Comparison of ENCODE assay signal across 27 cellular contexts in genomic region chr18:36432880-36433279, GRCh38.
DNase-seq lines count a peak whose midpoint lies in the region; ATAC-seq, FAIRE-seq and TF ChIP-seq lines count a peak whose summit lies in the region.
"Had no signal": no experiment of that assay in that cellular context is flagged by ENCODE, and none has a peak within 500 bp of the region (broad histone marks: within the 10 kb centered on the region; RNA-seq: fewer than 3 reads in every experiment).

No MANE protein-coding gene starts in this region.

- intact Hi-C loops in mammary epithelial cell (cut with micrococcal nuclease) (no loop called here), psoas muscle (cut with DNase I) (no loop called here)

- H3K79me2 ChIP-seq in Karpas-422 (ENCODE audit: low read length) = no peaks in the 10 kb centered on the region
- H3K79me2 ChIP-seq in mammary epithelial cell (ENCODE audit: insufficient read depth, low read length) = peaks cover 27% of the 10 kb centered on the region

- H3K9ac ChIP-seq in Karpas-422 (ENCODE audit: low read length) (no peak overlapping the region), mesenchymal stem cell (ENCODE audit: low read length) (no peak overlapping the region), mammary epithelial cell (ENCODE audit: insufficient read depth, low read length) (no peak overlapping the region)
- H3K9ac ChIP-seq: BLaER1 had no signal

- H3K27ac ChIP-seq in HEK293 (ENCODE audit: extremely low read depth, low read depth, low read length) (no peak overlapping the region), Karpas-422 (ENCODE audit: low read length) (no peak overlapping the region), mesenchymal stem cell (ENCODE audit: low read length, poor library complexity, severe bottlenecking) (peak overlapping the region; percentile 17), small intestine (ENCODE audit: low read depth in 1 of 2, low read length in 1 of 2) (no peak overlapping the region), mammary epithelial cell (ENCODE audit: insufficient read depth, low read depth, low read length) (no peak overlapping the region), psoas muscle (no peak overlapping the region)
- H3K27ac ChIP-seq: BLaER1 had no signal

- H3K36me3 ChIP-seq in HEK293 (ENCODE audit: control insufficient read depth in 2 of 2, insufficient read depth in 1 of 2, low read length in 2 of 2) (no peaks in the 10 kb centered on the region), Karpas-422 (ENCODE audit: insufficient read depth, low read length) (no peaks in the 10 kb centered on the region), mesenchymal stem cell (ENCODE audit: control insufficient read depth in 1 of 2, insufficient read depth in 2 of 2, low read depth in 1 of 2, low read length in 2 of 2) (peaks cover 0 to 3% of the 10 kb centered on the region in 2 experiments), small intestine (ENCODE audit: control insufficient read depth in 2 of 2, insufficient read depth in 2 of 2, low read length in 2 of 2) (no peaks in the 10 kb centered on the region), mammary epithelial cell (ENCODE audit: insufficient read depth, low read length) (no peaks in the 10 kb centered on the region), psoas muscle (ENCODE audit: insufficient read depth in 1 of 2, low read depth in 1 of 2) (no peaks in the 10 kb centered on the region)
- H3K36me3 ChIP-seq: BE2C, BLaER1 had no signal

- H3K4me3 ChIP-seq in HEK293 (ENCODE audit: low read depth, low read length) (no peak overlapping the region), Karpas-422 (ENCODE audit: low read length) (no peak overlapping the region), mesenchymal stem cell (ENCODE audit: insufficient read depth in 1 of 2, low read depth in 1 of 2, low read length in 2 of 2) (no peak overlapping the region), small intestine (ENCODE audit: low read depth in 1 of 2, low read length in 2 of 2) (no peak overlapping the region), mammary epithelial cell (replicated peaks in 1 of 3; ENCODE audit: insufficient read depth in 1 of 3, low read depth in 2 of 3, low read length in 3 of 3) (no peak overlapping the region), psoas muscle (no peak overlapping the region)
- H3K4me3 ChIP-seq: BLaER1, GM12878 had no signal

- H3K4ac ChIP-seq in mesenchymal stem cell (ENCODE audit: low read depth in 1 of 2, low read length in 2 of 2) = no peak overlapping the region

- H3K9me2 ChIP-seq in Karpas-422 (replicated peaks; ENCODE audit: insufficient read depth, low read length) = no peaks in the 10 kb centered on the region

- no peak for FAIRE-seq in small intestine (lab: Jason Lieb, UNC)
- FAIRE-seq: A204.1, GM12878, GM12892, GM18507 had no signal

- POLR2A ChIA-PET in HEK293 (lab: Yijun Ruan, JAX) = no interaction called here

- no peak overlapping the region for H2BK15ac ChIP-seq in mesenchymal stem cell (ENCODE audit: low read depth, poor library complexity, severe bottlenecking)

- in situ Hi-C loops in mammary epithelial cell (cut with MboI; ENCODE audit: low sequenced_read_pairs in 2 of 2) = no loop called here

- H2AK5ac ChIP-seq in mesenchymal stem cell (ENCODE audit: low read length, severe bottlenecking) = peak overlapping the region; percentile 5

- H3K9me3 ChIP-seq in HEK293 (ENCODE audit: control insufficient read depth, insufficient read depth, low read depth, low read length) (no peaks in the 10 kb centered on the region), Karpas-422 (ENCODE audit: low read length) (no peaks in the 10 kb centered on the region), mesenchymal stem cell (ENCODE audit: control insufficient read depth, low read length) (no peaks in the 10 kb centered on the region), small intestine (ENCODE audit: control insufficient read depth, low read depth) (no peaks in the 10 kb centered on the region), mammary epithelial cell (replicated peaks; ENCODE audit: insufficient read depth, low read length) (no peaks in the 10 kb centered on the region), psoas muscle (no peaks in the 10 kb centered on the region)
- H3K9me3 ChIP-seq: BE2C, BLaER1 had no signal

- dilution Hi-C loops in mammary epithelial cell (cut with HindIII; ENCODE audit: low sequenced_read_pairs) = no loop called here

- no peak overlapping the region for H3K18ac ChIP-seq in mesenchymal stem cell (ENCODE audit: low read depth in 1 of 2, low read length in 2 of 2)

- H3K4me1 ChIP-seq in HEK293 (ENCODE audit: control insufficient read depth, insufficient read depth, low read length) = no peaks in the 10 kb centered on the region
- no peaks in the 10 kb centered on the region for H3K4me1 ChIP-seq in Karpas-422 (ENCODE audit: low read length)
- H3K4me1 ChIP-seq in mesenchymal stem cell (ENCODE audit: control insufficient read depth, insufficient read depth, low read depth, low read length) = peaks cover 7% of the 10 kb centered on the region
- no peaks in the 10 kb centered on the region for H3K4me1 ChIP-seq in small intestine (ENCODE audit: control insufficient read depth in 2 of 2, insufficient read depth in 1 of 2, low read depth in 1 of 2, low read length in 1 of 2)
- peaks cover 1% of the 10 kb centered on the region for H3K4me1 ChIP-seq in mammary epithelial cell (ENCODE audit: insufficient read depth, low read length)
- H3K4me1 ChIP-seq in psoas muscle = peaks cover 9% of the 10 kb centered on the region
- H3K4me1 ChIP-seq: BE2C, BLaER1 had no signal

- H4K20me1 ChIP-seq in Karpas-422 (ENCODE audit: insufficient read depth, low read depth, low read length) = no peaks in the 10 kb centered on the region
- no peaks in the 10 kb centered on the region for H4K20me1 ChIP-seq in mammary epithelial cell (ENCODE audit: insufficient read depth, low read length)
- H4K20me1 ChIP-seq: BLaER1 had no signal

- H3K23ac ChIP-seq in mesenchymal stem cell (ENCODE audit: low read length in 2 of 2) = no peak overlapping the region

- BruUV-seq in mammary epithelial cell (replicated peaks; lab: Mats Ljungman, UMichigan) = no TSS peak

- H3K4me2 ChIP-seq in Karpas-422 (ENCODE audit: low read depth, low read length, poor library complexity, severe bottlenecking) (no peak overlapping the region), mesenchymal stem cell (ENCODE audit: low read length, poor library complexity, severe bottlenecking) (no peak overlapping the region), mammary epithelial cell (ENCODE audit: insufficient read depth, low read depth, low read length) (no peak overlapping the region)
- H3K4me2 ChIP-seq: BLaER1 had no signal

- no peak overlapping the region for H2BK12ac ChIP-seq in mesenchymal stem cell (ENCODE audit: low read length in 2 of 2)

- no peak overlapping the region for H2AFZ ChIP-seq in Karpas-422 (ENCODE audit: low read length)
- no peak overlapping the region for H2AFZ ChIP-seq in mesenchymal stem cell (ENCODE audit: low read depth, low read length)
- H2AFZ ChIP-seq in mammary epithelial cell (ENCODE audit: low read depth, low read length) = no peak overlapping the region

- DNase-seq in Karpas-422 = peak; percentile 20
- DNase-seq in mesenchymal stem cell = no peak
- no peak for DNase-seq in small intestine
- no peak for DNase-seq in mammary epithelial cell
- DNase-seq in psoas muscle = no peak
- DNase-seq: 8988T; ACHN; BE2C; C1 segment of cervical spinal cord; CD4-positive, alpha-beta memory T cell; CD4-positive, CD25-positive, alpha-beta regulatory T cell; CD8-positive, alpha-beta memory T cell; COR-L47; DMS 273 treated with DMSO at 0.1 percent for 48 hours; DMS153; DMS53; DMS79; DND-41; EL; GDM1 had no signal

- peaks cover 20% of the 10 kb centered on the region for H3K79me1 ChIP-seq in mesenchymal stem cell (replicated peaks; ENCODE audit: low read length, poor library complexity, severe bottlenecking)

- TF ChIP-seq CTCF in HEK293 (tag by site-specific recombination; IDR thresholded peaks at IDR 0.05) (no peak), mammary epithelial cell (conservative IDR thresholded peaks at IDR 0.05 in 1 of 2, IDR thresholded peaks at IDR 0.05 in 1 of 2; ENCODE audit: extremely low read depth in 1 of 2, insufficient read depth in 1 of 2, low read depth in 1 of 2, low read length in 2 of 2) (no peak), psoas muscle (IDR thresholded peaks at IDR 0.05) (no peak)

- H2BK5ac ChIP-seq in mesenchymal stem cell (ENCODE audit: low read depth, low read length, poor library complexity, severe bottlenecking) = no peak overlapping the region

- ATAC-seq in GM21786 (IDR thresholded peaks at IDR 0.05; ENCODE audit: unreplicated experiment) (no peak), psoas muscle (no peak)

- no peak overlapping the region for H4K91ac ChIP-seq in mesenchymal stem cell (ENCODE audit: low read length)

- H3K27me3 ChIP-seq in Karpas-422 (ENCODE audit: low read length) = 0 out of 2 replicates have a peak, but pooled peaks cover 3% of the 10 kb centered on the region
- H3K27me3 ChIP-seq in mesenchymal stem cell (ENCODE audit: control insufficient read depth in 1 of 2, insufficient read depth in 1 of 2, low read length in 2 of 2) = no peaks in the 10 kb centered on the region
- no peaks in the 10 kb centered on the region for H3K27me3 ChIP-seq in small intestine (ENCODE audit: control insufficient read depth in 2 of 2, insufficient read depth in 2 of 2, low read length in 2 of 2)
- H3K27me3 ChIP-seq in mammary epithelial cell (ENCODE audit: insufficient read depth, low read length) = no peaks in the 10 kb centered on the region
- no peaks in the 10 kb centered on the region for H3K27me3 ChIP-seq in psoas muscle (ENCODE audit: insufficient read depth in 3 of 3, low read length in 2 of 3)
- H3K27me3 ChIP-seq: BE2C, BLaER1 had no signal

- no peak overlapping the region for H4K8ac ChIP-seq in mesenchymal stem cell (ENCODE audit: low read length)

- no peak overlapping the region for H2BK120ac ChIP-seq in mesenchymal stem cell (ENCODE audit: low read depth, low read length)

- H3K14ac ChIP-seq in mesenchymal stem cell (ENCODE audit: low read length in 2 of 2) = no peak overlapping the region

- 87% methylated on average over 1 of the region's 3 CpGs for WGBS in mesenchymal stem cell
- WGBS in small intestine, 3 donors = 71 to 86% (median 73%) methylated on average over 3 of the region's 3 CpGs
- 86% methylated on average over 3 of the region's 3 CpGs for WGBS in mammary epithelial cell (ENCODE audit: low coverage, missing lambda C conversion rate)
- WGBS in psoas muscle, 3 donors = 91 to 95% (median 91%) methylated on average over 3 of the region's 3 CpGs

- CTCF ChIA-PET in HEK293 (lab: Yijun Ruan, JAX) (interaction anchor here (2.3 kb wide), 1 partner anchor 9 kb away, joined by 8 read pairs; no protein-coding TSS in a partner anchor), mammary epithelial cell (lab: Charles Lee; ENCODE audit: low non-redundant PET) (no interaction called here)

TF ChIP-seq in HEK293, 187 proteins besides CTCF, POLR2A, EP300 and RAD21:
- TF ChIP-seq ZNF10 (tag by site-specific recombination; IDR thresholded peaks at IDR 0.05) (peak; percentile 83), ZNF677 (tag by site-specific recombination; IDR thresholded peaks at IDR 0.05) (no peak)
